Comparison of ENCODE assay signal across 23 cellular contexts in genomic region chr5:168312606-168313297, GRCh38. TPM values are rescaled to one million over a fixed set of nuclear protein-coding genes. Genes with fewer than 3 reads are reported as not detected.
DNase-seq lines count a peak whose midpoint lies in the region; ATAC-seq and TF ChIP-seq lines count a peak whose summit lies in the region.
"Had no signal": no experiment of that assay in that cellular context is flagged by ENCODE, and none has a peak within 500 bp of the region (broad histone marks: within the 10 kb centered on the region; RNA-seq: fewer than 3 reads in every experiment).

No MANE protein-coding gene starts in this region.

- POLR2A ChIA-PET in Caco-2 (lab: Charles Lee) = no interaction called here

- CTCF ChIA-PET in Caco-2 (lab: Charles Lee) = interaction anchor here (0.6 to 2.2 kb wide), 2 partner anchors 21 to 34 kb away, joined by 6 to 12 read pairs; partner anchors contain the start of gene WWC1

- no peaks in the 10 kb centered on the region for H3K9me3 Mint-ChIP-seq in Caco-2 (ENCODE audit: unreplicated experiment)
- no peaks in the 10 kb centered on the region for H3K9me3 Mint-ChIP-seq in progenitor cell of endocrine pancreas (ENCODE audit: low read depth)
- H3K9me3 Mint-ChIP-seq: neural crest cell, WTC11 had no signal

- H3K27ac Mint-ChIP-seq in Caco-2 (ENCODE audit: unreplicated experiment) (peak overlapping the region; percentile 98), progenitor cell of endocrine pancreas (peak overlapping the region; percentile 99)
- H3K27ac Mint-ChIP-seq: WTC11 had no signal

- no TSS peak for BruUV-seq in Caco-2 (replicated peaks; lab: Mats Ljungman, UMichigan)

- no peaks in the 10 kb centered on the region for H3K9me3 ChIP-seq in Caco-2
- no peaks in the 10 kb centered on the region for H3K9me3 ChIP-seq in body of pancreas
- H3K9me3 ChIP-seq: gastroesophageal sphincter, HAP-1, psoas muscle, suprapubic skin had no signal

- ATAC-seq in body of pancreas (no peak), HG02981 (IDR thresholded peaks at IDR 0.05; ENCODE audit: unreplicated experiment) (no peak)
- ATAC-seq: gastroesophageal sphincter, psoas muscle, WTC11 had no signal

- DNase-seq in Caco-2 (no peak), LHCN-M2 (ENCODE audit: low read depth) (peak; percentile 73), body of pancreas (no peak), progenitor cell of endocrine pancreas (ENCODE audit: low spot score, unreplicated experiment) (no peak), GM19238 (ENCODE audit: insufficient read length, low spot score) (no peak), NK-92 (lab: John Stamatoyannopoulos, UW; ENCODE audit: unreplicated experiment) (no peak)
- no peak for DNase-seq in stimulated activated naive CD4-positive, alpha-beta T cell (lab: John Stamatoyannopoulos, UW)
- DNase-seq: activated CD4-positive, alpha-beta T cell treated with anti-CD3 and anti-CD28 coated beads, Interleukin-2, amount 50 U/mL, for 48 hours; activated gamma-delta T cell treated with Interleukin-2 at 50 U/mL for 16 hours; activated T-cell treated with anti-CD3 and anti-CD28 coated beads for 4 hours; GF-D8; midbrain; NCI-H187; psoas muscle; SHP77 treated with DMSO at 0.1 percent for 48 hours; stimulated activated CD4-positive, alpha-beta T cell treated with anti-CD3 and anti-CD28 coated beads, Interleukin-12 subunit alpha, Interleukin-12 subunit beta, amount 100 ng/mL, for 4 hours had no signal

- H3K36me3 ChIP-seq in Caco-2 (ENCODE audit: control insufficient read depth, insufficient read depth, low read length) (peaks cover 4% of the 10 kb centered on the region; the same call in 1 of the 2 replicates), body of pancreas (replicated peaks in 1 of 2; ENCODE audit: insufficient read depth in 1 of 2, low read depth in 2 of 2) (no peaks in the 10 kb centered on the region)
- H3K36me3 ChIP-seq: gastroesophageal sphincter, HAP-1, suprapubic skin had no signal

- H3K4me3 ChIP-seq in Caco-2 (ENCODE audit: low read depth, low read length) (no peak overlapping the region), body of pancreas (no peak overlapping the region)
- H3K4me3 ChIP-seq: gastroesophageal sphincter, HAP-1, psoas muscle, suprapubic skin had no signal

- WGBS in body of pancreas, 2 donors = 75 to 81% methylated on average over 9 to 11 of the region's 11 CpGs

- H3K27me3 Mint-ChIP-seq in Caco-2 (ENCODE audit: insufficient read depth, unreplicated experiment) (no peaks in the 10 kb centered on the region), progenitor cell of endocrine pancreas (no peaks in the 10 kb centered on the region)

- intact Hi-C loops in Caco-2 (cut with micrococcal nuclease; ENCODE audit: unreplicated experiment) = no loop called here
- intact Hi-C loops in body of pancreas (cut with DNase I) = no loop called here

- no peak for TF ChIP-seq POLR2A in body of pancreas (IDR thresholded peaks at IDR 0.05)

- H3K36me3 Mint-ChIP-seq in Caco-2 (ENCODE audit: insufficient read depth, unreplicated experiment) (peaks cover 83% of the 10 kb centered on the region), progenitor cell of endocrine pancreas (ENCODE audit: insufficient read depth) (peaks cover 5% of the 10 kb centered on the region)

- H3K4me3 Mint-ChIP-seq in Caco-2 (ENCODE audit: unreplicated experiment) = no peak overlapping the region
- H3K4me3 Mint-ChIP-seq in progenitor cell of endocrine pancreas (ENCODE audit: low read depth) = no peak overlapping the region
- H3K4me3 Mint-ChIP-seq: neural crest cell, WTC11 had no signal

- peaks cover 89% of the 10 kb centered on the region for H3K4me1 ChIP-seq in Caco-2
- peaks cover 75% of the 10 kb centered on the region for H3K4me1 ChIP-seq in body of pancreas
- H3K4me1 ChIP-seq: gastroesophageal sphincter, psoas muscle had no signal

- H3K27me3 ChIP-seq in Caco-2 (replicated peaks; ENCODE audit: control insufficient read depth, insufficient read depth, low read length) = no peaks in the 10 kb centered on the region
- no peaks in the 10 kb centered on the region for H3K27me3 ChIP-seq in body of pancreas
- H3K27me3 ChIP-seq: gastroesophageal sphincter, suprapubic skin had no signal

- TF ChIP-seq CTCF in Caco-2 (IDR thresholded peaks at IDR 0.05; ENCODE audit: insufficient read depth in 1 of 2, low read depth in 1 of 2, low read length in 1 of 2, severe bottlenecking in 1 of 2, unreplicated experiment in 1 of 2) (no peak), body of pancreas (IDR thresholded peaks at IDR 0.05) (no peak), progenitor cell of endocrine pancreas (IDR thresholded peaks at IDR 0.05; ENCODE audit: unreplicated experiment) (no peak)

- H3K27ac ChIP-seq in body of pancreas = peak overlapping the region in 3 of 4 donors; percentile 91 to 93 (median 92)
- H3K27ac ChIP-seq: gastroesophageal sphincter, psoas muscle, suprapubic skin had no signal

- H3K4me1 Mint-ChIP-seq in Caco-2 (ENCODE audit: low read depth, unreplicated experiment) (peaks cover 66% of the 10 kb centered on the region), progenitor cell of endocrine pancreas (ENCODE audit: low read depth) (peaks cover 62% of the 10 kb centered on the region)

RNA-seq across cellular contexts. Expression of gene WWC1, which starts 21.3 kb away (rescaled TPM):
- total RNA-seq in Caco-2 (2022) (108 and 109 TPM in 2 replicates), LHCN-M2 (2014; rRNA removed) (0.29 and 0.96 TPM in 2 replicates), body of pancreas (10 to 100 TPM; 40.0 to 49.4 TPM), progenitor cell of endocrine pancreas (62.3 and 70.3 TPM in 2 replicates)
- polyA plus RNA-seq in LHCN-M2 (2012) = 2.1 TPM
- total RNA-seq: T-helper 1 cell treated with Interleukin-12 subunit alpha and Interleukin-12 subunit beta and Interleukin-4 antibody, amounts not matched to agents 30 ng/mL and 1 ng/mL, for 36 hours had no signal

Comparison
In these comparisons a context has a peak if more than half of its experiments do, and no peak if none do; other contexts are left out.
1. RNA of gene WWC1, which starts 21.3 kb away (total RNA-seq): 108 to 109 TPM in Caco-2, 62.3 to 70.3 TPM in progenitor cell of endocrine pancreas and 40.0 to 49.4 TPM in body of pancreas; 0.29 to 0.96 TPM in LHCN-M2; every median in the first group is over 10 times any median in the second.